Comparison of ENCODE assay signal across 1 cellular context in genomic region chr2:218717262-218717661, GRCh38.
TF ChIP-seq lines count a peak whose summit lies in the region.

No MANE protein-coding gene starts in this region.

TF ChIP-seq in GM23338, 12 proteins besides CTCF, POLR2A, EP300 and RAD21 (continued from another document):
- no peak for TF ChIP-seq ZNF462 (CRISPR knock-in tag; IDR thresholded peaks at IDR 0.05)
- TF ChIP-seq CREB1 (CRISPR knock-in tag; IDR thresholded peaks at IDR 0.05; ENCODE audit: low read depth): no peak
- TF ChIP-seq NANOG (IDR thresholded peaks at IDR 0.05; ENCODE audit: borderline replicate concordance): no peak
- no peak for TF ChIP-seq ZNF331 (CRISPR knock-in tag; IDR thresholded peaks at IDR 0.05; ENCODE audit: low read depth)
